1 cellular context compared by ENCODE assay signal in the genomic region with DNA sequence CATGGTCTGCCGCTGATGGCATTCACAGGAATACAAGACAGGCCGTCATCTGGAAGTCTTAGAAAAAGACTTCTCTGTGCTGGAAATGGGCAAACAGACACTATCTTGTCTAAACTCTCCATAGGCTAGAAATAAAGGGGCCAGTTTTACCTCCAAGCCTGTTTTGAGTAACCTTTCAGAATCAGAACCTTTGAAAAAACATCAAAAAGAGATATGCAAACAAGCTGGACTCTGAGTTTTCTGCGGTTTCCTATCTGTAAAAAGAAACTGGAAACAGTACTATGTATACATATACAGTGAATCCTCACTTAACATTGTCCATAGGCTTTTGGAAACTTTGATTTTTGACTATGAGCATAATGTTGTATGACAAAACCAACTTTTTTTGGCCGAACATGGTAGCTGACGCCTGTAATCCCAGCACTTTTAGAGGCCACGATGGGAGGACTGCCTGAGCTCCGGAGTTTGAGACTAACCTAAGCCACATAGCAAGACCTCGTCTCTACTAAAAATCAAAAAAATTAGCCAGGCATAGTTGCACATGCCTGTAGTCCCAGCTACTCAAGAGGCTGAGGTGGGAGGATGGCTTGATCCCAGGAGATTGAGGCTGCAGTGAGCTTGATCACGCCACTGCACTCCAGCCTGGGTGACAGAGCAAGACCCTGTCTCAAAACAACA.
TF ChIP-seq lines count a peak whose summit lies in the region.

No MANE protein-coding gene starts in this region.

TF ChIP-seq in HepG2, 621 proteins besides CTCF, POLR2A, EP300 and RAD21 (continued from another document):
- TF ChIP-seq, protein P1, sequence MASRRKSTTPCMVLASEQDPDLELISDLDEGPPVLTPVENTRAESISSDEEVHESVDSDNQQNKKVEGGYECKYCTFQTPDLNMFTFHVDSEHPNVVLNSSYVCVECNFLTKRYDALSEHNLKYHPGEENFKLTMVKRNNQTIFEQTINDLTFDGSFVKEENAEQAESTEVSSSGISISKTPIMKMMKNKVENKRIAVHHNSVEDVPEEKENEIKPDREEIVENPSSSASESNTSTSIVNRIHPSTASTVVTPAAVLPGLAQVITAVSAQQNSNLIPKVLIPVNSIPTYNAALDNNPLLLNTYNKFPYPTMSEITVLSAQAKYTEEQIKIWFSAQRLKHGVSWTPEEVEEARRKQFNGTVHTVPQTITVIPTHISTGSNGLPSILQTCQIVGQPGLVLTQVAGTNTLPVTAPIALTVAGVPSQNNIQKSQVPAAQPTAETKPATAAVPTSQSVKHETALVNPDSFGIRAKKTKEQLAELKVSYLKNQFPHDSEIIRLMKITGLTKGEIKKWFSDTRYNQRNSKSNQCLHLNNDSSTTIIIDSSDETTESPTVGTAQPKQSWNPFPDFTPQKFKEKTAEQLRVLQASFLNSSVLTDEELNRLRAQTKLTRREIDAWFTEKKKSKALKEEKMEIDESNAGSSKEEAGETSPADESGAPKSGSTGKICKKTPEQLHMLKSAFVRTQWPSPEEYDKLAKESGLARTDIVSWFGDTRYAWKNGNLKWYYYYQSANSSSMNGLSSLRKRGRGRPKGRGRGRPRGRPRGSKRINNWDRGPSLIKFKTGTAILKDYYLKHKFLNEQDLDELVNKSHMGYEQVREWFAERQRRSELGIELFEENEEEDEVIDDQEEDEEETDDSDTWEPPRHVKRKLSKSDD (CRISPR knock-in tag; IDR thresholded peaks at IDR 0.05; ENCODE audit: low read depth): no peak
- TF ChIP-seq SIX1 (CRISPR knock-in tag; IDR thresholded peaks at IDR 0.05; ENCODE audit: borderline replicate concordance): no peak
